8 cellular contexts compared by ENCODE assay signal in genomic region chr4:143335979-143336827, GRCh38. TPM values are rescaled to one million over a fixed set of nuclear protein-coding genes. Genes with fewer than 3 reads are reported as not detected.
DNase-seq lines count a peak whose midpoint lies in the region; ATAC-seq and TF ChIP-seq lines count a peak whose summit lies in the region.

No MANE protein-coding gene starts in this region.

- ATAC-seq in GM19455 (IDR thresholded peaks at IDR 0.05; ENCODE audit: unreplicated experiment) (peak; percentile 52), HG03469 (IDR thresholded peaks at IDR 0.05; ENCODE audit: unreplicated experiment) (peak; percentile 33)

- H3K9me3 ChIP-seq in NT2/D1 (ENCODE audit: insufficient read depth, low read length) (no peaks in the 10 kb centered on the region), ovary (no peaks in the 10 kb centered on the region)

- DNase-seq in DMS79 treated with DMSO at 0.1 percent for 48 hours (lab: John Stamatoyannopoulos, UW) (peak; percentile 10), NT2/D1 (ENCODE audit: low read depth, low spot score) (peak; percentile 85), amniotic epithelial cell (ENCODE audit: low read depth) (peak; percentile 89), cardiac septum (ENCODE audit: low spot score) (peak; percentile 95), ovary (peak; percentile 89 to 91 (median 89))
- DNase-seq in NK-92 treated with Interleukin-12 subunit alpha and Interleukin-12 subunit beta, amount 100 ng/mL, for 24 hours (lab: John Stamatoyannopoulos, UW) = no peak

- H3K4me1 ChIP-seq in NT2/D1 (ENCODE audit: insufficient read depth, insufficient read length) = no peaks in the 10 kb centered on the region
- H3K4me1 ChIP-seq in ovary (ENCODE audit: insufficient read depth) = peaks cover 1% of the 10 kb centered on the region

- no peak for TF ChIP-seq CTCF in ovary (IDR thresholded peaks at IDR 0.05)

- peak overlapping the region; percentile 95 to 98 for H3K27ac ChIP-seq in ovary

- TF ChIP-seq EP300 in ovary (IDR thresholded peaks at IDR 0.05) = no peak

- intact Hi-C loops in cardiac septum (cut with DNase I) (loop anchor here (2.0 to 5.0 kb wide), 7 partner anchors 41 to 177 kb away; partner anchors contain the start of genes SMARCA5 and USP38), ovary (cut with DNase I) (loop anchor here in 3 of 4 donors (5.0 to 10.0 kb wide), 3 partner anchors 59 to 131 kb away; no protein-coding TSS in a partner anchor)

- H3K27me3 ChIP-seq in NT2/D1 (ENCODE audit: insufficient read depth, insufficient read length) = no peaks in the 10 kb centered on the region
- H3K27me3 ChIP-seq in ovary = no peaks in the 10 kb centered on the region

- TF ChIP-seq POLR2A in ovary (IDR thresholded peaks at IDR 0.05) = peak; percentile 49

- peak overlapping the region; percentile 88 for H3K9ac ChIP-seq in NT2/D1 (ENCODE audit: insufficient read length, low read depth)

- H3K36me3 ChIP-seq in NT2/D1 (ENCODE audit: insufficient read depth, insufficient read length, low read length) (no peaks in the 10 kb centered on the region), ovary (no peaks in the 10 kb centered on the region)

- 0% methylated on average over 62 to 88 of the region's 88 CpGs for WGBS in ovary, 3 donors

- H3K4me3 ChIP-seq in NT2/D1 (ENCODE audit: insufficient read length, low read depth) (peak overlapping the region; percentile 81), ovary (peak overlapping the region; percentile 86)

RNA-seq across cellular contexts. Expression of gene GAB1, which starts 0.5 kb away (rescaled TPM):
- total RNA-seq in cardiac septum (90.8 TPM), ovary (10 to 100 TPM; 22.4 to 50.3 (median 38.0) TPM)
- 10 to 100 TPM; 10.7 to 31.1 TPM for polyA plus RNA-seq in ovary
